ENCODE assay signal across 8 cellular contexts in the genomic region with DNA sequence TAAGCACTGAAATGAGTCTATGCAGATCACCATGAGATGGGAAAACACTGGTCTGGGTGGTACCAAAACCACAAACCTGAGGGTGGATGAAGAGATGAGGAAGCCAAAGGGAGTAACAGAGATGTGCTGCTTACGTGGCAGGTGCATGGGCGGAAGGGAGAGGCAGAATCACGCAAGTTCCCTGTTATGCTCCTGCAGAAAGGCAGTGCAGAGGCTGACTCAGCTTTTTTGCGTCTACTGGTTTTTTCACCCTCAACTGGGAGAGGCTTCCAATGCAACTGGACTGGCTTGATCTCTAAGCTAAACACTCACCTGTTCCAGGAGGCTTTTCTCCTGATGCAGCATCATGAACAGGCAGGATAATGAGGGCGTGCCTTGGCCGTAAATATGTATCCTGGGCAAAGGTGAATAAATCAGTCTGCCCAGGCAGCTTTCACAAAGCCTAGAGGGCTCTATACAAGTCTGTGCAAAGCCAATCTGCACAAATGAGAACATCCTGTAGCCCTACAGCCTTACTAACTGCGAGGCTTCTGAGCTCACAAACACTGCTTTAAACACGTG.
DNase-seq lines count a peak whose midpoint lies in the region; ATAC-seq, FAIRE-seq and TF ChIP-seq lines count a peak whose summit lies in the region.

No MANE protein-coding gene starts in this region.

- no peak for DNase-seq in GM19239 (ENCODE audit: insufficient read length, low spot score)
- peak in 1 of 2 experiments; percentile 72 for DNase-seq in HL-60 (ENCODE audit: low read depth in 1 of 2, low spot score in 1 of 2)
- DNase-seq in activated CD8-positive, alpha-beta memory T cell treated with anti-CD3 and anti-CD28 coated beads, Interleukin-2, amount 50 U/mL, for 4 hours = peak; percentile 69
- DNase-seq in naive thymus-derived CD4-positive, alpha-beta T cell = peak in 8 of 9 donors; percentile 53 to 73 (median 67)
- DNase-seq in cerebellar cortex (ENCODE audit: low spot score) = no peak
- DNase-seq in thyroid gland = no peak
- no peak for DNase-seq in iPS-NIHi7 (ENCODE audit: extremely low spot score)

- CTCF ChIA-PET in naive thymus-derived CD4-positive, alpha-beta T cell (lab: Charles Lee) = interaction anchor here (0.9 to 2.5 kb wide), 6 partner anchors 18 to 50 kb away, joined by 4 to 13 read pairs (median 6); no protein-coding TSS in a partner anchor

- peak; percentile 66 for ATAC-seq in naive thymus-derived CD4-positive, alpha-beta T cell
- ATAC-seq in HG03108 (IDR thresholded peaks at IDR 0.05; ENCODE audit: unreplicated experiment) = no peak

- H3K9me3 ChIP-seq in naive thymus-derived CD4-positive, alpha-beta T cell (ENCODE audit: control insufficient read depth in 2 of 3, low read length in 3 of 3) = no peaks in the 10 kb centered on the region
- no peaks in the 10 kb centered on the region for H3K9me3 ChIP-seq in thyroid gland

- peaks cover 0 to 8% (median 0%) of the 10 kb centered on the region in 3 experiments for H3K36me3 ChIP-seq in naive thymus-derived CD4-positive, alpha-beta T cell (ENCODE audit: control insufficient read depth in 2 of 3, insufficient read depth in 3 of 3, low read length in 3 of 3)
- H3K36me3 ChIP-seq in thyroid gland = no peaks in the 10 kb centered on the region

- H3K4me1 Mint-ChIP-seq in naive thymus-derived CD4-positive, alpha-beta T cell = peaks cover 57 to 100% (median 93%) of the 10 kb centered on the region in 7 donors

- H3K9me3 Mint-ChIP-seq in naive thymus-derived CD4-positive, alpha-beta T cell = peaks cover 0 to 7% (median 0%) of the 10 kb centered on the region in 11 donors

- H3K27me3 Mint-ChIP-seq in naive thymus-derived CD4-positive, alpha-beta T cell = no peaks in the 10 kb centered on the region

- H3K27me3 ChIP-seq in HL-60 (ENCODE audit: insufficient read depth, poor library complexity, severe bottlenecking) = no peaks in the 10 kb centered on the region
- H3K27me3 ChIP-seq in naive thymus-derived CD4-positive, alpha-beta T cell (ENCODE audit: control insufficient read depth in 2 of 2, insufficient read depth in 2 of 2, low read length in 2 of 2) = no peaks in the 10 kb centered on the region
- H3K27me3 ChIP-seq in thyroid gland = no peaks in the 10 kb centered on the region

- H3K36me3 Mint-ChIP-seq in naive thymus-derived CD4-positive, alpha-beta T cell = peaks cover 7 to 38% (median 25%) of the 10 kb centered on the region in 5 donors

- TF ChIP-seq CTCF in HL-60 (IDR thresholded peaks at IDR 0.05; ENCODE audit: insufficient read depth, low read length) (no peak), thyroid gland (IDR thresholded peaks at IDR 0.05) (no peak)

- H3K4me3 ChIP-seq in HL-60 (replicated peaks; ENCODE audit: insufficient read depth, low read length) = no peak overlapping the region
- peak overlapping the region; percentile 2 for H3K4me3 ChIP-seq in naive thymus-derived CD4-positive, alpha-beta T cell (ENCODE audit: low read length)
- H3K4me3 ChIP-seq in thyroid gland (replicated peaks in 1 of 3) = no peak overlapping the region

- peaks cover 12 to 81% of the 10 kb centered on the region in 2 donors for H3K4me1 ChIP-seq in naive thymus-derived CD4-positive, alpha-beta T cell (ENCODE audit: control insufficient read depth in 2 of 2, insufficient read depth in 2 of 2, low read length in 2 of 2)
- H3K4me1 ChIP-seq in thyroid gland = peaks cover 25 to 48% of the 10 kb centered on the region in 2 donors

- TF ChIP-seq POLR2A in thyroid gland (IDR thresholded peaks at IDR 0.05) = no peak

- POLR2A ChIA-PET in naive thymus-derived CD4-positive, alpha-beta T cell (lab: Charles Lee) = interaction anchor here (1.0 to 14.5 kb wide), 8 partner anchors 11 to 326 kb away, joined by 3 to 189 read pairs (median 10); a partner anchor contains a TSS

- H3K4me3 Mint-ChIP-seq in naive thymus-derived CD4-positive, alpha-beta T cell = peak overlapping the region; percentile 69 to 79 (median 74)

- H3K27ac ChIP-seq in HL-60 (replicated peaks) (0 out of 2 replicates have a peak overlapping the region, but pooled peaks have one; percentile 9), thyroid gland (peak overlapping the region in 1 of 3 donors; percentile 26)
- peak overlapping the region; percentile 78 for H3K27ac ChIP-seq in naive thymus-derived CD4-positive, alpha-beta T cell (ENCODE audit: low read depth, low read length)

- FAIRE-seq in GM19239 (lab: Jason Lieb, UNC) = peak; percentile 21

- peak overlapping the region; percentile 74 to 96 (median 93) for H3K27ac Mint-ChIP-seq in naive thymus-derived CD4-positive, alpha-beta T cell

- WGBS in thyroid gland, 2 donors = 83 to 89% methylated on average over 8 of the region's 8 CpGs

- intact Hi-C loops in naive thymus-derived CD4-positive, alpha-beta T cell (cut with micrococcal nuclease) = loop anchor here (1.0 to 2.0 kb wide), 6 partner anchors 7 to 42 kb away; no protein-coding TSS in a partner anchor
- intact Hi-C loops in thyroid gland (cut with DNase I) = no loop called here

Comparison
In these comparisons a context has a peak if more than half of its experiments do, and no peak if none do; other contexts are left out.
1. DNase-seq: peak in activated CD8-positive, alpha-beta memory T cell treated with anti-CD3 and anti-CD28 coated beads, Interleukin-2, amount 50 U/mL, for 4 hours (single experiment) and naive thymus-derived CD4-positive, alpha-beta T cell (8 of 9); none in GM19239 (single experiment), cerebellar cortex (single experiment), thyroid gland (0 of 2) and iPS-NIHi7 (single experiment).